9 cellular contexts compared by ENCODE assay signal in the genomic region with DNA sequence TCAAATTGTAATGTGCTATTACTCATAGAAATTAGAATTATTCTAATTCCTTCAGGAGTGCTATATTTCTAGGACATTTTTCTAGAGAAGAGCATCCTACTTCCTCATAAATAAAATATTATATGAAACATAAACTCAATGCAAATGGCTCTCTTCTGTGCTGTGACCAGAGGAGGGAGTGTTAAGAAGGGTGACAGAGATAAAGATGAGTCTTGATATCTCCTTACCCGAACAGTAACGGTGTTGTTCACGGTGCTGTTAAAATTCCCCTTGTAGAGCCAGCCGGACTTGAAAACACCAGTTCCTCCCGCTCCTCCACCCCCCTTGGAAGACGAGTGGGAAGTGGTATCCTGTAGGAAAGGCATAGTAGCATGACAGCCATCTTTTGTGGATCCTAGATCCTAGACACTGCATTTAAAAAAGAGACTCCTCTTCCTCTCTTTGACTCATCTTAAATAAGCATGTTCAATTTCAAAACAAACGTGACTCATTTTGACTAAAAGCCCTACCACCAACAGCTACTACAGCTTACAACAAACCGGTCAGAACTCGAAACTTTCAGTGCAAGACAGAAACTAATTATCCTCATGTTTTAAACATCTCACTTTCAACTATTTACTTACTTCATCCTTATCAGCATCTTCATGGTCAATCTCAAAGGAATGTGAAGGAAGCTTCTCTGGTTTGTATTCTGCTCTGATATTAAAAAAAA.
DNase-seq lines count a peak whose midpoint lies in the region; ATAC-seq, FAIRE-seq and TF ChIP-seq lines count a peak whose summit lies in the region.
"Had no signal": no experiment of that assay in that cellular context is flagged by ENCODE, and none has a peak within 500 bp of the region (broad histone marks: within the 10 kb centered on the region; RNA-seq: fewer than 3 reads in every experiment).

No MANE protein-coding gene starts in this region.

- POLR2A ChIA-PET in A549 (lab: Yijun Ruan, JAX): no interaction called here

- no peak for TF ChIP-seq POLR2A in A549 (IDR thresholded peaks at IDR 0.05; ENCODE audit: low read length)

- TF ChIP-seq EP300 in A549 (IDR thresholded peaks at IDR 0.05): no peak

- H3K4me1 ChIP-seq in A549 (peaks cover 60% of the 10 kb centered on the region), skeletal muscle satellite cell (ENCODE audit: control insufficient read depth, insufficient read depth, low read length) (peaks cover 68% of the 10 kb centered on the region)

- peaks cover 57 to 90% of the 10 kb centered on the region in 2 donors for H3K36me3 Mint-ChIP-seq in activated naive CD4-positive, alpha-beta T cell treated with anti-CD3 and anti-CD28 coated beads, Interleukin-2, amount 50 U/mL, for 72 hours

- H3K9me3 ChIP-seq in A549 (no peaks in the 10 kb centered on the region), skeletal muscle satellite cell (replicated peaks; ENCODE audit: low read length) (no peaks in the 10 kb centered on the region)

- CTCF ChIA-PET in A549 (lab: Yijun Ruan, JAX): no interaction called here

- peak overlapping the region; percentile 65 for H3K4me2 ChIP-seq in A549
- peak overlapping the region; percentile 72 for H3K4me2 ChIP-seq in skeletal muscle satellite cell (ENCODE audit: low read length)

- WGBS in A549 (ENCODE audit: missing lambda C conversion rate): 49% methylated on average over 9 of the region's 9 CpGs

- no peak for FAIRE-seq in A549 (lab: Jason Lieb, UNC)
- FAIRE-seq: G401.6 had no signal

- DNase-seq in A549 (ENCODE audit: low read depth in 1 of 2, low spot score in 1 of 2) (peak in 1 of 2 experiments; percentile 23), sciatic nerve (ENCODE audit: low spot score) (no peak)
- peak in 1 of 2 donors; percentile 10 for DNase-seq in activated naive CD4-positive, alpha-beta T cell treated with anti-CD3 and anti-CD28 coated beads, Interleukin-2, amount 50 U/mL, for 72 hours (ENCODE audit: low spot score in 2 of 2)
- no peak for DNase-seq in stimulated activated CD4-positive, alpha-beta T cell treated with anti-CD3 and anti-CD28 coated beads, Interleukin-2, amount 100 ng/mL, for 48 hours
- DNase-seq in stimulated activated CD4-positive, alpha-beta T cell treated with anti-CD3 and anti-CD28 coated beads, Interleukin-4, amount 100 ng/mL, for 4 hours: no peak

- peaks cover 38% of the 10 kb centered on the region for H3K36me3 ChIP-seq in skeletal muscle satellite cell (ENCODE audit: insufficient read depth, low read length)

- TF ChIP-seq CTCF in A549 (IDR thresholded peaks at IDR 0.05): no peak

- TF ChIP-seq RAD21 in A549 (conservative IDR thresholded peaks at IDR 0.05 in 1 of 2, IDR thresholded peaks at IDR 0.05 in 1 of 2): no peak

- peak in 1 of 2 experiments; percentile 42; a peak in 4 of 6 replicates for ATAC-seq in A549
- ATAC-seq in GM19035 (IDR thresholded peaks at IDR 0.05; ENCODE audit: unreplicated experiment): peak; percentile 86
- ATAC-seq in HG03175 (IDR thresholded peaks at IDR 0.05; ENCODE audit: unreplicated experiment): peak; percentile 80
- peak; percentile 83 to 90 for ATAC-seq in activated naive CD4-positive, alpha-beta T cell treated with anti-CD3 and anti-CD28 coated beads, Interleukin-2, amount 50 U/mL, for 72 hours
- no peak for ATAC-seq in sciatic nerve

- H3K9me3 Mint-ChIP-seq in activated naive CD4-positive, alpha-beta T cell treated with anti-CD3 and anti-CD28 coated beads, Interleukin-2, amount 50 U/mL, for 72 hours: peaks cover 0 to 5% of the 10 kb centered on the region in 2 donors

- H3K27ac ChIP-seq in A549: peak overlapping the region; percentile 69 to 89

- intact Hi-C loops in sciatic nerve (cut with DNase I): no loop called here

- H3K4me3 ChIP-seq in A549 (no peak overlapping the region), skeletal muscle satellite cell (ENCODE audit: low read length) (peak overlapping the region; percentile 39)

- H3K27ac Mint-ChIP-seq in activated naive CD4-positive, alpha-beta T cell treated with anti-CD3 and anti-CD28 coated beads, Interleukin-2, amount 50 U/mL, for 72 hours: peak overlapping the region; percentile 56 to 81

- peak overlapping the region; percentile 73 for H3K9ac ChIP-seq in skeletal muscle satellite cell (ENCODE audit: low read depth, low read length)

- H3K27me3 ChIP-seq in skeletal muscle satellite cell (ENCODE audit: control insufficient read depth, insufficient read depth, low read length): no peaks in the 10 kb centered on the region

TF ChIP-seq in A549, 52 proteins besides CTCF, POLR2A, EP300 and RAD21:
- TF ChIP-seq, protein P1, sequence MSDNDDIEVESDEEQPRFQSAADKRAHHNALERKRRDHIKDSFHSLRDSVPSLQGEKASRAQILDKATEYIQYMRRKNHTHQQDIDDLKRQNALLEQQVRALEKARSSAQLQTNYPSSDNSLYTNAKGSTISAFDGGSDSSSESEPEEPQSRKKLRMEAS (IDR thresholded peaks at IDR 0.05): no peak
- TF ChIP-seq FOSL2 (IDR thresholded peaks at IDR 0.05): peak; percentile 65
- peak; percentile 83 for TF ChIP-seq FOSL2 (CRISPR knock-in tag; IDR thresholded peaks at IDR 0.05)
- TF ChIP-seq ZSCAN20 (CRISPR knock-in tag; IDR thresholded peaks at IDR 0.05): no peak
- no peak for TF ChIP-seq GATA3 (IDR thresholded peaks at IDR 0.05; ENCODE audit: borderline replicate concordance)
- TF ChIP-seq CHD2 (IDR thresholded peaks at IDR 0.05; ENCODE audit: low read length, partially characterized antibody): no peak
- TF ChIP-seq, protein P2, sequence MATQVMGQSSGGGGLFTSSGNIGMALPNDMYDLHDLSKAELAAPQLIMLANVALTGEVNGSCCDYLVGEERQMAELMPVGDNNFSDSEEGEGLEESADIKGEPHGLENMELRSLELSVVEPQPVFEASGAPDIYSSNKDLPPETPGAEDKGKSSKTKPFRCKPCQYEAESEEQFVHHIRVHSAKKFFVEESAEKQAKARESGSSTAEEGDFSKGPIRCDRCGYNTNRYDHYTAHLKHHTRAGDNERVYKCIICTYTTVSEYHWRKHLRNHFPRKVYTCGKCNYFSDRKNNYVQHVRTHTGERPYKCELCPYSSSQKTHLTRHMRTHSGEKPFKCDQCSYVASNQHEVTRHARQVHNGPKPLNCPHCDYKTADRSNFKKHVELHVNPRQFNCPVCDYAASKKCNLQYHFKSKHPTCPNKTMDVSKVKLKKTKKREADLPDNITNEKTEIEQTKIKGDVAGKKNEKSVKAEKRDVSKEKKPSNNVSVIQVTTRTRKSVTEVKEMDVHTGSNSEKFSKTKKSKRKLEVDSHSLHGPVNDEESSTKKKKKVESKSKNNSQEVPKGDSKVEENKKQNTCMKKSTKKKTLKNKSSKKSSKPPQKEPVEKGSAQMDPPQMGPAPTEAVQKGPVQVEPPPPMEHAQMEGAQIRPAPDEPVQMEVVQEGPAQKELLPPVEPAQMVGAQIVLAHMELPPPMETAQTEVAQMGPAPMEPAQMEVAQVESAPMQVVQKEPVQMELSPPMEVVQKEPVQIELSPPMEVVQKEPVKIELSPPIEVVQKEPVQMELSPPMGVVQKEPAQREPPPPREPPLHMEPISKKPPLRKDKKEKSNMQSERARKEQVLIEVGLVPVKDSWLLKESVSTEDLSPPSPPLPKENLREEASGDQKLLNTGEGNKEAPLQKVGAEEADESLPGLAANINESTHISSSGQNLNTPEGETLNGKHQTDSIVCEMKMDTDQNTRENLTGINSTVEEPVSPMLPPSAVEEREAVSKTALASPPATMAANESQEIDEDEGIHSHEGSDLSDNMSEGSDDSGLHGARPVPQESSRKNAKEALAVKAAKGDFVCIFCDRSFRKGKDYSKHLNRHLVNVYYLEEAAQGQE (IDR thresholded peaks at IDR 0.05): no peak
- no peak for TF ChIP-seq NR3C1 (IDR thresholded peaks at IDR 0.05)
- no peak for TF ChIP-seq KDM1A (IDR thresholded peaks at IDR 0.05; ENCODE audit: low read depth)
- TF ChIP-seq SREBF2 (IDR thresholded peaks at IDR 0.05): no peak
- TF ChIP-seq HOXA7 (CRISPR knock-in tag; IDR thresholded peaks at IDR 0.05): no peak
- no peak for TF ChIP-seq RCOR1 (IDR thresholded peaks at IDR 0.05; ENCODE audit: low read depth, low read length)
- TF ChIP-seq, protein P3, sequence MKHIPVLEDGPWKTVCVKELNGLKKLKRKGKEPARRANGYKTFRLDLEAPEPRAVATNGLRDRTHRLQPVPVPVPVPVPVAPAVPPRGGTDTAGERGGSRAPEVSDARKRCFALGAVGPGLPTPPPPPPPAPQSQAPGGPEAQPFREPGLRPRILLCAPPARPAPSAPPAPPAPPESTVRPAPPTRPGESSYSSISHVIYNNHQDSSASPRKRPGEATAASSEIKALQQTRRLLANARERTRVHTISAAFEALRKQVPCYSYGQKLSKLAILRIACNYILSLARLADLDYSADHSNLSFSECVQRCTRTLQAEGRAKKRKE (CRISPR knock-in tag; IDR thresholded peaks at IDR 0.05; ENCODE audit: low read depth): no peak
- peak; percentile 49 for TF ChIP-seq JUNB (IDR thresholded peaks at IDR 0.05)
- TF ChIP-seq NFE2L2 (conservative IDR thresholded peaks at IDR 0.05; ENCODE audit: low read length): no peak
TF ChIP-seq in A549: peak in this region for 2.
